Comparison of ENCODE assay signal across 8 cellular contexts in genomic region chr19:11693505-11694499, GRCh38. TPM values are rescaled to one million over a fixed set of nuclear protein-coding genes. Genes with fewer than 3 reads are reported as not detected.
DNase-seq lines count a peak whose midpoint lies in the region; ATAC-seq and TF ChIP-seq lines count a peak whose summit lies in the region.

No MANE protein-coding gene starts in this region.

- no peak for TF ChIP-seq POLR2A in GM18505 (IDR thresholded peaks at IDR 0.05; ENCODE audit: borderline replicate concordance, extremely low read depth, insufficient read depth, insufficient read length)

- ATAC-seq in GM18519 (IDR thresholded peaks at IDR 0.05; ENCODE audit: low FRiP score, unreplicated experiment) (no peak), HG03175 (IDR thresholded peaks at IDR 0.05; ENCODE audit: unreplicated experiment) (no peak), GM18505 (IDR thresholded peaks at IDR 0.05; ENCODE audit: unreplicated experiment) (no peak)

- in situ Hi-C loops in GM23248 (cut with MboI), result no loop called here

- H3K36me3 ChIP-seq in GM23248 (ENCODE audit: low read depth), result no peaks in the 10 kb centered on the region

- DNase-seq in AML-193 (lab: John Stamatoyannopoulos, UW) (peak; percentile 50 to 51), GM23248 (peak; percentile 92), OCI-M2 (lab: John Stamatoyannopoulos, UW; ENCODE audit: unreplicated experiment) (peak; percentile 83), dermis blood vessel endothelial cell (peak; percentile 10), myocyte (ENCODE audit: low read depth) (peak; percentile 46)

- no peaks in the 10 kb centered on the region for H3F3A ChIP-seq in GM23248 (ENCODE audit: insufficient read depth)

- H3K27ac ChIP-seq in GM23248, result peak overlapping the region; percentile 62

- peak overlapping the region; percentile 83 for H3K9ac ChIP-seq in GM23248

- no peaks in the 10 kb centered on the region for H3K9me3 ChIP-seq in GM23248 (ENCODE audit: low read depth)

- no peaks in the 10 kb centered on the region for H3K27me3 ChIP-seq in GM23248 (replicated peaks; ENCODE audit: insufficient read depth)

- peak overlapping the region; percentile 93 for H3K4me3 ChIP-seq in GM23248

- peaks cover 5% of the 10 kb centered on the region for H3K79me2 ChIP-seq in GM23248 (ENCODE audit: insufficient read depth)

- peak overlapping the region; percentile 90 for H3K4me2 ChIP-seq in GM23248 (ENCODE audit: unreplicated experiment)

- H3K4me1 ChIP-seq in GM23248 (ENCODE audit: insufficient read depth), result 0 out of 2 replicates have a peak, but pooled peaks cover 3% of the 10 kb centered on the region

- H4K20me1 ChIP-seq in GM23248 (ENCODE audit: insufficient read depth), result no peaks in the 10 kb centered on the region

- H2AFZ ChIP-seq in GM23248, result peak overlapping the region; percentile 93

- no peaks in the 10 kb centered on the region for H3K9me2 ChIP-seq in GM23248 (ENCODE audit: insufficient read depth)

- WGBS in GM23248 (ENCODE audit: low coverage in 1 of 2, low lambda C conversion rate in 2 of 2, missing lambda C conversion rate in 2 of 2), 2 experiments, result 4% methylated on average over 16 of the region's 16 CpGs

RNA-seq across cellular contexts. Expression of gene ZNF823, which starts 44.9 kb away (rescaled TPM):
- total RNA-seq in GM23248 (2014; rRNA removed; shearing (Covaris generic)), result 6.8 and 7.2 TPM in 2 replicates
- 1.9 and 3.0 TPM in 2 replicates for polyA plus RNA-seq in GM23248 (2016; fragmentation: Nextera tagmentation; extraction: Ambion mirVana)
- total RNA-seq in dermis blood vessel endothelial cell, result 11.7 and 15.1 TPM in 2 replicates
- 4.6 and 5.5 TPM in 2 replicates for total RNA-seq in myocyte
- polyA plus RNA-seq in myocyte (2012), result 1.1 TPM

Comparison
In these comparisons a context has a peak if more than half of its experiments do, and no peak if none do; other contexts are left out.
1. DNase-seq: peak in every context shown above with its lines; median percentile 92 in GM23248; 83 in OCI-M2; 50 in AML-193; 46 in myocyte; 10 in dermis blood vessel endothelial cell.